22 cellular contexts compared by ENCODE assay signal in the genomic region with DNA sequence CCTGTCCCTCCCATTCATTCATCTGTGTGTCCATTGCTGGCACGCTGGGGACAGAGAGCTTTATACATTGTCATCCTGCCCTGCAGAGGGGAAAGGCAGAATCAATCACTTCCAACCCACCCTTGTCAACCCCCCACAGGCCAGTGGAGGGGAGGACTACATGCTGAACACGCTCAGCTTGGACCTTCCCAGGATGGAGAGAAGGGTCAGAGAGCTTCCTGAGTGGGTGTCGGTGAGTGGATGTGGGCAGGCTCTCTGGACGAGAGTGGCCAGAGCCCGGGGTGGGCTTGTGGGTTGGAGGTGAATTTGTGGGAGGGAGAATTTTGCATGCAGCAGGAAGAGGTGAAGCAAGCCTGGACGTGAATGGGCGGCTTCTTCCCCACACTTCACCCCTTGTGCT.
DNase-seq lines count a peak whose midpoint lies in the region; ATAC-seq and TF ChIP-seq lines count a peak whose summit lies in the region.
"Had no signal": no experiment of that assay in that cellular context is flagged by ENCODE, and none has a peak within 500 bp of the region (broad histone marks: within the 10 kb centered on the region; RNA-seq: fewer than 3 reads in every experiment).

No MANE protein-coding gene starts in this region.

- ATAC-seq in WTC11: no peak
- ATAC-seq: HCT116 had no signal

- H3K36me3 Mint-ChIP-seq in WTC11 (no peaks in the 10 kb centered on the region), neural progenitor cell (no peaks in the 10 kb centered on the region)
- H3K36me3 Mint-ChIP-seq: CD8-positive, alpha-beta memory T cell had no signal

- H3K4me1 Mint-ChIP-seq in WTC11: peaks cover 6% of the 10 kb centered on the region
- peaks cover 30% of the 10 kb centered on the region for H3K4me1 Mint-ChIP-seq in neural progenitor cell

- H3K4me1 ChIP-seq in left ventricle myocardium inferior (peaks cover 10% of the 10 kb centered on the region), right atrium auricular region (peaks cover 0 to 7% of the 10 kb centered on the region in 2 donors), neural progenitor cell (peaks cover 5% of the 10 kb centered on the region), MM.1S (ENCODE audit: low read length) (no peaks in the 10 kb centered on the region)

- H3K4me3 ChIP-seq in left ventricle myocardium inferior: no peak overlapping the region
- no peak overlapping the region for H3K4me3 ChIP-seq in right atrium auricular region
- H3K4me3 ChIP-seq in neural progenitor cell: no peak overlapping the region
- H3K4me3 ChIP-seq in MM.1S (ENCODE audit: low read length): no peak overlapping the region
- H3K4me3 ChIP-seq: SJCRH30 had no signal

- H3K79me2 ChIP-seq in neural progenitor cell (ENCODE audit: low read depth) (no peaks in the 10 kb centered on the region), MM.1S (ENCODE audit: low read length) (no peaks in the 10 kb centered on the region)

- peak overlapping the region; percentile 21; the same call in 1 of the 2 replicates for H3K27ac Mint-ChIP-seq in WTC11
- peak overlapping the region; percentile 69 for H3K27ac Mint-ChIP-seq in neural progenitor cell

- H3K27me3 ChIP-seq in left ventricle myocardium inferior (ENCODE audit: low read depth) (no peaks in the 10 kb centered on the region), right atrium auricular region (no peaks in the 10 kb centered on the region), neural progenitor cell (no peaks in the 10 kb centered on the region), MM.1S (replicated peaks; ENCODE audit: insufficient read depth, low read length) (peaks cover 74% of the 10 kb centered on the region)
- H3K27me3 ChIP-seq: SJCRH30 had no signal

- H3F3A ChIP-seq in neural progenitor cell (ENCODE audit: low read depth): no peaks in the 10 kb centered on the region
- no peaks in the 10 kb centered on the region for H3F3A ChIP-seq in MM.1S (ENCODE audit: insufficient read depth, low read length)

- H3K27me3 Mint-ChIP-seq in WTC11 (ENCODE audit: low read depth) (no peaks in the 10 kb centered on the region; the same call in none of the 2 replicates), neural progenitor cell (ENCODE audit: insufficient read depth, low read depth) (peaks cover 18% of the 10 kb centered on the region)

- no peak overlapping the region for H3K4me2 ChIP-seq in neural progenitor cell
- no peak overlapping the region for H3K4me2 ChIP-seq in MM.1S (ENCODE audit: low read depth, low read length)

- POLR2A ChIA-PET in WTC11 (lab: Charles Lee): no interaction called here

- no peaks in the 10 kb centered on the region for H3K36me3 ChIP-seq in left ventricle myocardium inferior
- H3K36me3 ChIP-seq in right atrium auricular region: no peaks in the 10 kb centered on the region
- no peaks in the 10 kb centered on the region for H3K36me3 ChIP-seq in neural progenitor cell
- no peaks in the 10 kb centered on the region for H3K36me3 ChIP-seq in MM.1S (replicated peaks; ENCODE audit: insufficient read depth, low read length)
- H3K36me3 ChIP-seq: SJCRH30 had no signal

- TF ChIP-seq CTCF in left ventricle myocardium inferior (IDR thresholded peaks at IDR 0.05; ENCODE audit: borderline replicate concordance): no peak
- no peak for TF ChIP-seq CTCF in right atrium auricular region (IDR thresholded peaks at IDR 0.05)
- TF ChIP-seq CTCF in WTC11 (IDR thresholded peaks at IDR 0.05): no peak
- TF ChIP-seq CTCF in neural progenitor cell (IDR thresholded peaks at IDR 0.05): no peak
- TF ChIP-seq CTCF in MM.1S (IDR thresholded peaks at IDR 0.05; ENCODE audit: low read length): no peak

- H3K27ac ChIP-seq in left ventricle myocardium inferior (replicated peaks) (no peak overlapping the region), right atrium auricular region (no peak overlapping the region), neural progenitor cell (no peak overlapping the region), MM.1S (ENCODE audit: low read length) (no peak overlapping the region)
- H3K27ac ChIP-seq: C4-2B, RWPE1, SJCRH30 had no signal

- H3K4me3 Mint-ChIP-seq in WTC11 (no peak overlapping the region), neural progenitor cell (no peak overlapping the region)
- H3K4me3 Mint-ChIP-seq: CD8-positive, alpha-beta memory T cell had no signal

- CTCF ChIA-PET in WTC11 (lab: Charles Lee): interaction anchor here (0.8 kb wide), 1 partner anchor 158 kb away, joined by 3 read pairs; no protein-coding TSS in a partner anchor

- no peaks in the 10 kb centered on the region for H3K9me2 ChIP-seq in MM.1S (replicated peaks; ENCODE audit: insufficient read depth, low read length)

- H2AFZ ChIP-seq in neural progenitor cell (replicated peaks) (no peak overlapping the region), MM.1S (ENCODE audit: low read length) (no peak overlapping the region)

- H3K9ac ChIP-seq in neural progenitor cell (no peak overlapping the region), MM.1S (ENCODE audit: low read length) (no peak overlapping the region)

- no peaks in the 10 kb centered on the region for H3K9me3 ChIP-seq in left ventricle myocardium inferior (replicated peaks)
- H3K9me3 ChIP-seq in right atrium auricular region: no peaks in the 10 kb centered on the region
- no peaks in the 10 kb centered on the region for H3K9me3 ChIP-seq in neural progenitor cell (ENCODE audit: low read depth)
- H3K9me3 ChIP-seq in MM.1S (replicated peaks; ENCODE audit: insufficient read depth, low read length): no peaks in the 10 kb centered on the region
- H3K9me3 ChIP-seq: SJCRH30 had no signal

- DNase-seq in left ventricle myocardium inferior: peak; percentile 10
- DNase-seq in right atrium auricular region (ENCODE audit: low spot score): no peak
- DNase-seq in WTC11 (ENCODE audit: low spot score): no peak
- DNase-seq in neural progenitor cell (ENCODE audit: low spot score): no peak
- no peak for DNase-seq in NCI-H226
- no peak for DNase-seq in stimulated activated naive CD4-positive, alpha-beta T cell (lab: John Stamatoyannopoulos, UW)
- DNase-seq in MM.1S: no peak
- DNase-seq: Calu3; DMS153; KG1; NCI-H1105; NCI-H146; NCI-H2029; NCI-H345; NCI-H524; NCI-H774; NK-92 treated with Interleukin-12 subunit alpha and Interleukin-12 subunit beta, amount 100 ng/mL, for 24 hours had no signal

- intact Hi-C loops in left ventricle myocardium inferior (cut with micrococcal nuclease): no loop called here

- H3K9me3 Mint-ChIP-seq in WTC11 (peaks cover 7% of the 10 kb centered on the region; the same call in 1 of the 2 replicates), neural progenitor cell (peaks cover 2% of the 10 kb centered on the region)
- H3K9me3 Mint-ChIP-seq: CD8-positive, alpha-beta memory T cell had no signal

- H4K20me1 ChIP-seq in neural progenitor cell (ENCODE audit: low read depth): no peaks in the 10 kb centered on the region
- no peaks in the 10 kb centered on the region for H4K20me1 ChIP-seq in MM.1S (ENCODE audit: insufficient read depth, low read length)

TF ChIP-seq in WTC11, 78 proteins besides CTCF, POLR2A, EP300 and RAD21 (continues in another document):
- no peak for TF ChIP-seq HMGA2 (CRISPR knock-in tag; IDR thresholded peaks at IDR 0.05)
- TF ChIP-seq NFATC4 (CRISPR knock-in tag; IDR thresholded peaks at IDR 0.05): no peak
- TF ChIP-seq ZBTB21 (CRISPR knock-in tag; IDR thresholded peaks at IDR 0.05; ENCODE audit: borderline replicate concordance): no peak
- TF ChIP-seq RORB (CRISPR knock-in tag; IDR thresholded peaks at IDR 0.05): no peak
- TF ChIP-seq, protein P1, sequence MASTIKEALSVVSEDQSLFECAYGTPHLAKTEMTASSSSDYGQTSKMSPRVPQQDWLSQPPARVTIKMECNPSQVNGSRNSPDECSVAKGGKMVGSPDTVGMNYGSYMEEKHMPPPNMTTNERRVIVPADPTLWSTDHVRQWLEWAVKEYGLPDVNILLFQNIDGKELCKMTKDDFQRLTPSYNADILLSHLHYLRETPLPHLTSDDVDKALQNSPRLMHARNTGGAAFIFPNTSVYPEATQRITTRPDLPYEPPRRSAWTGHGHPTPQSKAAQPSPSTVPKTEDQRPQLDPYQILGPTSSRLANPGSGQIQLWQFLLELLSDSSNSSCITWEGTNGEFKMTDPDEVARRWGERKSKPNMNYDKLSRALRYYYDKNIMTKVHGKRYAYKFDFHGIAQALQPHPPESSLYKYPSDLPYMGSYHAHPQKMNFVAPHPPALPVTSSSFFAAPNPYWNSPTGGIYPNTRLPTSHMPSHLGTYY (CRISPR knock-in tag; IDR thresholded peaks at IDR 0.05): no peak
- no peak for TF ChIP-seq SMAD4 (CRISPR knock-in tag; IDR thresholded peaks at IDR 0.05)
- TF ChIP-seq SOX15 (CRISPR knock-in tag; IDR thresholded peaks at IDR 0.05): no peak
- TF ChIP-seq NFE2L1 (CRISPR knock-in tag; IDR thresholded peaks at IDR 0.05): no peak
- TF ChIP-seq JAZF1 (CRISPR knock-in tag; IDR thresholded peaks at IDR 0.05): no peak
- TF ChIP-seq, protein P2, sequence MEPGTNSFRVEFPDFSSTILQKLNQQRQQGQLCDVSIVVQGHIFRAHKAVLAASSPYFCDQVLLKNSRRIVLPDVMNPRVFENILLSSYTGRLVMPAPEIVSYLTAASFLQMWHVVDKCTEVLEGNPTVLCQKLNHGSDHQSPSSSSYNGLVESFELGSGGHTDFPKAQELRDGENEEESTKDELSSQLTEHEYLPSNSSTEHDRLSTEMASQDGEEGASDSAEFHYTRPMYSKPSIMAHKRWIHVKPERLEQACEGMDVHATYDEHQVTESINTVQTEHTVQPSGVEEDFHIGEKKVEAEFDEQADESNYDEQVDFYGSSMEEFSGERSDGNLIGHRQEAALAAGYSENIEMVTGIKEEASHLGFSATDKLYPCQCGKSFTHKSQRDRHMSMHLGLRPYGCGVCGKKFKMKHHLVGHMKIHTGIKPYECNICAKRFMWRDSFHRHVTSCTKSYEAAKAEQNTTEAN (CRISPR knock-in tag; IDR thresholded peaks at IDR 0.05): no peak
- TF ChIP-seq, protein P3, sequence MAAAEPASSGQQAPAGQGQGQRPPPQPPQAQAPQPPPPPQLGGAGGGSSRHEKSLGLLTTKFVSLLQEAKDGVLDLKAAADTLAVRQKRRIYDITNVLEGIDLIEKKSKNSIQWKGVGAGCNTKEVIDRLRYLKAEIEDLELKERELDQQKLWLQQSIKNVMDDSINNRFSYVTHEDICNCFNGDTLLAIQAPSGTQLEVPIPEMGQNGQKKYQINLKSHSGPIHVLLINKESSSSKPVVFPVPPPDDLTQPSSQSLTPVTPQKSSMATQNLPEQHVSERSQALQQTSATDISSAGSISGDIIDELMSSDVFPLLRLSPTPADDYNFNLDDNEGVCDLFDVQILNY (CRISPR knock-in tag; IDR thresholded peaks at IDR 0.05): no peak
- TF ChIP-seq ZNF416 (CRISPR knock-in tag; IDR thresholded peaks at IDR 0.05): no peak
- no peak for TF ChIP-seq GABPB1 (CRISPR knock-in tag; IDR thresholded peaks at IDR 0.05)
- TF ChIP-seq SP1 (CRISPR knock-in tag; conservative IDR thresholded peaks at IDR 0.05): no peak
